1 cellular context compared by ENCODE assay signal in the genomic region with DNA sequence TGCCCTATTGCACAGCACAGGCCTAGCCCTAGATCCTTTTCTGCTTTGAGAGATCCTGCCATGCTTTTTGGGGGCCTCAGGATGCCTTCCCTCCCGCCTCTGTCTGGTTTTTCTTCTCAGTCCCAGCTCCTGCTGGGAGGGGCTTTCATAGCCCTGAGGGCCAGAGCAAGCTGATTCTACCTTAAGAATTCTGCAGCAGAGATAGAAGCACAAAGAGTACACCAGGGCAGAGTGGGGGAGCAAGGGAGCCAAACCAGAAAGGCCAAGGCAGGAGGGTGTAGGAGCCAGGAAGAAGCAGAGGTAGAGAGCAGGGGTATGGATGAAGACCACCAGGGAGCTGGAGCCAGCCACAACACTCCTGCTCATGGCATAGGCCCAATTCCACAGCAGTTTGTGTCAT.
TF ChIP-seq lines count a peak whose summit lies in the region.

No MANE protein-coding gene starts in this region.

TF ChIP-seq in WTC11, 78 proteins besides CTCF, POLR2A, EP300 and RAD21 (continued from another document):
- TF ChIP-seq AFF4 (CRISPR knock-in tag; IDR thresholded peaks at IDR 0.05; ENCODE audit: borderline replicate concordance) (no peak), TEAD1 (CRISPR knock-in tag; IDR thresholded peaks at IDR 0.05) (no peak), FOXJ3 (CRISPR knock-in tag; IDR thresholded peaks at IDR 0.05; ENCODE audit: borderline replicate concordance) (no peak), SMAD4 (CRISPR knock-in tag; IDR thresholded peaks at IDR 0.05) (no peak), RORB (CRISPR knock-in tag; IDR thresholded peaks at IDR 0.05) (no peak), ESRRA (CRISPR knock-in tag; IDR thresholded peaks at IDR 0.05; ENCODE audit: borderline replicate concordance) (no peak), FOXP1 (CRISPR knock-in tag; IDR thresholded peaks at IDR 0.05; ENCODE audit: borderline replicate concordance) (no peak), NFATC4 (CRISPR knock-in tag; IDR thresholded peaks at IDR 0.05) (no peak), NFE2L1 (CRISPR knock-in tag; IDR thresholded peaks at IDR 0.05) (no peak), CREB1 (CRISPR knock-in tag; IDR thresholded peaks at IDR 0.05) (no peak), MAX (CRISPR knock-in tag; IDR thresholded peaks at IDR 0.05) (no peak)
